1 cellular context compared by ENCODE assay signal in the genomic region with DNA sequence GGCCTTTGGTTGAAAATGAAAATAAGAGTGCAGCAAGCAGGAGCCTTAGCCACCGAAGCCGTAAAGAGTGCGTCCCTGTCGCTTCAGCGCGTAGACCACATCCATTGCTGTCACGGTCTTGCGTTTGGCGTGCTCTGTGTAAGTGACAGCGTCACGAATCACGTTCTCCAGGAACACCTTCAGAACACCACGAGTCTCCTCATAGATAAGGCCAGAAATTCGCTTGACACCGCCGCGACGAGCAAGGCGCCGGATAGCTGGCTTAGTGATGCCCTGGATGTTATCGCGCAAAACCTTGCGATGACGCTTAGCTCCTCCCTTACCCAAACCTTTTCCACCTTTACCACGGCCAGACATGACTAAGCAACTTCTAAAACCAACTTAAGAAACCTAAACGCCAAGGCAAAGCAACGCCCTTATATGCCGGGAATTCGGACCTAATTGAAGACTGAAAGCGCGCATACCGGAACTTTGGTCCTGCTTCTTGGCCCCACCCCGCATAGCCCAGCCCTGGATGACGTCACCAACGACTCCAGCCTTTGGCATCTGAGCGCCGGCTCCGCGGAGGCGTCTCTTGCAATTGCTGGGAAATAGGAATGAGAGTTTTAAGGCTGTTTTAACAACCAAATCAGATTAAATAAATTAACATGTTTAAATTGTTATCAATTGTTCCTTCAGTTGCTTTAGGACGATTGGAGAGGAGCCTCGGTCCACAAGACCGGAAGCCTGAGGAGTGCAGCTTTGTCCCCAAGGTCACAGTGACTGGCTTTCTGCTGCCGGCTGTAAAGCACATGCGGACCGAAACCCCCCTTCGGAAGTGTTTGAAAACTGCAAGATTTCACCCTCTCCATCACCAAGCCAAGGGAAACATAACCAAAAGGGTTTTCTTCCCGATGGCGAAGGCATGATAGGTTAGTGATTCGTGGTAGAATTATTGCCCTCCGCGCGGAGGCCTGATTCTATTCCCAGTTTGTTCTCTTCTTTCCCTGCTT.
TF ChIP-seq lines count a peak whose summit lies in the region.

No MANE protein-coding gene starts in this region.

TF ChIP-seq in K562, 482 proteins besides CTCF, POLR2A, EP300 and RAD21 (continued from another document and continues in another):
- TF ChIP-seq, protein P1, sequence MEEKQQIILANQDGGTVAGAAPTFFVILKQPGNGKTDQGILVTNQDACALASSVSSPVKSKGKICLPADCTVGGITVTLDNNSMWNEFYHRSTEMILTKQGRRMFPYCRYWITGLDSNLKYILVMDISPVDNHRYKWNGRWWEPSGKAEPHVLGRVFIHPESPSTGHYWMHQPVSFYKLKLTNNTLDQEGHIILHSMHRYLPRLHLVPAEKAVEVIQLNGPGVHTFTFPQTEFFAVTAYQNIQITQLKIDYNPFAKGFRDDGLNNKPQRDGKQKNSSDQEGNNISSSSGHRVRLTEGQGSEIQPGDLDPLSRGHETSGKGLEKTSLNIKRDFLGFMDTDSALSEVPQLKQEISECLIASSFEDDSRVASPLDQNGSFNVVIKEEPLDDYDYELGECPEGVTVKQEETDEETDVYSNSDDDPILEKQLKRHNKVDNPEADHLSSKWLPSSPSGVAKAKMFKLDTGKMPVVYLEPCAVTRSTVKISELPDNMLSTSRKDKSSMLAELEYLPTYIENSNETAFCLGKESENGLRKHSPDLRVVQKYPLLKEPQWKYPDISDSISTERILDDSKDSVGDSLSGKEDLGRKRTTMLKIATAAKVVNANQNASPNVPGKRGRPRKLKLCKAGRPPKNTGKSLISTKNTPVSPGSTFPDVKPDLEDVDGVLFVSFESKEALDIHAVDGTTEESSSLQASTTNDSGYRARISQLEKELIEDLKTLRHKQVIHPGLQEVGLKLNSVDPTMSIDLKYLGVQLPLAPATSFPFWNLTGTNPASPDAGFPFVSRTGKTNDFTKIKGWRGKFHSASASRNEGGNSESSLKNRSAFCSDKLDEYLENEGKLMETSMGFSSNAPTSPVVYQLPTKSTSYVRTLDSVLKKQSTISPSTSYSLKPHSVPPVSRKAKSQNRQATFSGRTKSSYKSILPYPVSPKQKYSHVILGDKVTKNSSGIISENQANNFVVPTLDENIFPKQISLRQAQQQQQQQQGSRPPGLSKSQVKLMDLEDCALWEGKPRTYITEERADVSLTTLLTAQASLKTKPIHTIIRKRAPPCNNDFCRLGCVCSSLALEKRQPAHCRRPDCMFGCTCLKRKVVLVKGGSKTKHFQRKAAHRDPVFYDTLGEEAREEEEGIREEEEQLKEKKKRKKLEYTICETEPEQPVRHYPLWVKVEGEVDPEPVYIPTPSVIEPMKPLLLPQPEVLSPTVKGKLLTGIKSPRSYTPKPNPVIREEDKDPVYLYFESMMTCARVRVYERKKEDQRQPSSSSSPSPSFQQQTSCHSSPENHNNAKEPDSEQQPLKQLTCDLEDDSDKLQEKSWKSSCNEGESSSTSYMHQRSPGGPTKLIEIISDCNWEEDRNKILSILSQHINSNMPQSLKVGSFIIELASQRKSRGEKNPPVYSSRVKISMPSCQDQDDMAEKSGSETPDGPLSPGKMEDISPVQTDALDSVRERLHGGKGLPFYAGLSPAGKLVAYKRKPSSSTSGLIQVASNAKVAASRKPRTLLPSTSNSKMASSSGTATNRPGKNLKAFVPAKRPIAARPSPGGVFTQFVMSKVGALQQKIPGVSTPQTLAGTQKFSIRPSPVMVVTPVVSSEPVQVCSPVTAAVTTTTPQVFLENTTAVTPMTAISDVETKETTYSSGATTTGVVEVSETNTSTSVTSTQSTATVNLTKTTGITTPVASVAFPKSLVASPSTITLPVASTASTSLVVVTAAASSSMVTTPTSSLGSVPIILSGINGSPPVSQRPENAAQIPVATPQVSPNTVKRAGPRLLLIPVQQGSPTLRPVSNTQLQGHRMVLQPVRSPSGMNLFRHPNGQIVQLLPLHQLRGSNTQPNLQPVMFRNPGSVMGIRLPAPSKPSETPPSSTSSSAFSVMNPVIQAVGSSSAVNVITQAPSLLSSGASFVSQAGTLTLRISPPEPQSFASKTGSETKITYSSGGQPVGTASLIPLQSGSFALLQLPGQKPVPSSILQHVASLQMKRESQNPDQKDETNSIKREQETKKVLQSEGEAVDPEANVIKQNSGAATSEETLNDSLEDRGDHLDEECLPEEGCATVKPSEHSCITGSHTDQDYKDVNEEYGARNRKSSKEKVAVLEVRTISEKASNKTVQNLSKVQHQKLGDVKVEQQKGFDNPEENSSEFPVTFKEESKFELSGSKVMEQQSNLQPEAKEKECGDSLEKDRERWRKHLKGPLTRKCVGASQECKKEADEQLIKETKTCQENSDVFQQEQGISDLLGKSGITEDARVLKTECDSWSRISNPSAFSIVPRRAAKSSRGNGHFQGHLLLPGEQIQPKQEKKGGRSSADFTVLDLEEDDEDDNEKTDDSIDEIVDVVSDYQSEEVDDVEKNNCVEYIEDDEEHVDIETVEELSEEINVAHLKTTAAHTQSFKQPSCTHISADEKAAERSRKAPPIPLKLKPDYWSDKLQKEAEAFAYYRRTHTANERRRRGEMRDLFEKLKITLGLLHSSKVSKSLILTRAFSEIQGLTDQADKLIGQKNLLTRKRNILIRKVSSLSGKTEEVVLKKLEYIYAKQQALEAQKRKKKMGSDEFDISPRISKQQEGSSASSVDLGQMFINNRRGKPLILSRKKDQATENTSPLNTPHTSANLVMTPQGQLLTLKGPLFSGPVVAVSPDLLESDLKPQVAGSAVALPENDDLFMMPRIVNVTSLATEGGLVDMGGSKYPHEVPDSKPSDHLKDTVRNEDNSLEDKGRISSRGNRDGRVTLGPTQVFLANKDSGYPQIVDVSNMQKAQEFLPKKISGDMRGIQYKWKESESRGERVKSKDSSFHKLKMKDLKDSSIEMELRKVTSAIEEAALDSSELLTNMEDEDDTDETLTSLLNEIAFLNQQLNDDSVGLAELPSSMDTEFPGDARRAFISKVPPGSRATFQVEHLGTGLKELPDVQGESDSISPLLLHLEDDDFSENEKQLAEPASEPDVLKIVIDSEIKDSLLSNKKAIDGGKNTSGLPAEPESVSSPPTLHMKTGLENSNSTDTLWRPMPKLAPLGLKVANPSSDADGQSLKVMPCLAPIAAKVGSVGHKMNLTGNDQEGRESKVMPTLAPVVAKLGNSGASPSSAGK (IDR thresholded peaks at IDR 0.05), result peak; percentile 59
- TF ChIP-seq, protein P2, sequence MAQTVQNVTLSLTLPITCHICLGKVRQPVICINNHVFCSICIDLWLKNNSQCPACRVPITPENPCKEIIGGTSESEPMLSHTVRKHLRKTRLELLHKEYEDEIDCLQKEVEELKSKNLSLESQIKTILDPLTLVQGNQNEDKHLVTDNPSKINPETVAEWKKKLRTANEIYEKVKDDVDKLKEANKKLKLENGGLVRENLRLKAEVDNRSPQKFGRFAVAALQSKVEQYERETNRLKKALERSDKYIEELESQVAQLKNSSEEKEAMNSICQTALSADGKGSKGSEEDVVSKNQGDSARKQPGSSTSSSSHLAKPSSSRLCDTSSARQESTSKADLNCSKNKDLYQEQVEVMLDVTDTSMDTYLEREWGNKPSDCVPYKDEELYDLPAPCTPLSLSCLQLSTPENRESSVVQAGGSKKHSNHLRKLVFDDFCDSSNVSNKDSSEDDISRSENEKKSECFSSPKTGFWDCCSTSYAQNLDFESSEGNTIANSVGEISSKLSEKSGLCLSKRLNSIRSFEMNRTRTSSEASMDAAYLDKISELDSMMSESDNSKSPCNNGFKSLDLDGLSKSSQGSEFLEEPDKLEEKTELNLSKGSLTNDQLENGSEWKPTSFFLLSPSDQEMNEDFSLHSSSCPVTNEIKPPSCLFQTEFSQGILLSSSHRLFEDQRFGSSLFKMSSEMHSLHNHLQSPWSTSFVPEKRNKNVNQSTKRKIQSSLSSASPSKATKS (CRISPR knock-in tag; IDR thresholded peaks at IDR 0.05), result peak; percentile 81; the same call in 1 of the 2 replicates
- TF ChIP-seq ZNF551 (CRISPR knock-in tag; IDR thresholded peaks at IDR 0.05), result no peak
- TF ChIP-seq HDGF (IDR thresholded peaks at IDR 0.05), result no peak
- TF ChIP-seq PHF20 (IDR thresholded peaks at IDR 0.05; ENCODE audit: partially characterized antibody), result peak; percentile 83
- TF ChIP-seq JUNB (CRISPR knock-in tag; conservative IDR thresholded peaks at IDR 0.05), result peak; percentile 99
- no peak for TF ChIP-seq HIVEP1 (CRISPR knock-in tag; IDR thresholded peaks at IDR 0.05)
- peak; percentile 100 for TF ChIP-seq ZKSCAN1 (IDR thresholded peaks at IDR 0.05; ENCODE audit: low read depth, low read length)
- TF ChIP-seq, protein P3, sequence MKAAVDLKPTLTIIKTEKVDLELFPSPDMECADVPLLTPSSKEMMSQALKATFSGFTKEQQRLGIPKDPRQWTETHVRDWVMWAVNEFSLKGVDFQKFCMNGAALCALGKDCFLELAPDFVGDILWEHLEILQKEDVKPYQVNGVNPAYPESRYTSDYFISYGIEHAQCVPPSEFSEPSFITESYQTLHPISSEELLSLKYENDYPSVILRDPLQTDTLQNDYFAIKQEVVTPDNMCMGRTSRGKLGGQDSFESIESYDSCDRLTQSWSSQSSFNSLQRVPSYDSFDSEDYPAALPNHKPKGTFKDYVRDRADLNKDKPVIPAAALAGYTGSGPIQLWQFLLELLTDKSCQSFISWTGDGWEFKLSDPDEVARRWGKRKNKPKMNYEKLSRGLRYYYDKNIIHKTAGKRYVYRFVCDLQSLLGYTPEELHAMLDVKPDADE (conservative IDR thresholded peaks at IDR 0.05; ENCODE audit: control insufficient read depth, low read depth, low read length), result peak; percentile 91; the same call in 1 of the 2 replicates
- TF ChIP-seq, protein P4, sequence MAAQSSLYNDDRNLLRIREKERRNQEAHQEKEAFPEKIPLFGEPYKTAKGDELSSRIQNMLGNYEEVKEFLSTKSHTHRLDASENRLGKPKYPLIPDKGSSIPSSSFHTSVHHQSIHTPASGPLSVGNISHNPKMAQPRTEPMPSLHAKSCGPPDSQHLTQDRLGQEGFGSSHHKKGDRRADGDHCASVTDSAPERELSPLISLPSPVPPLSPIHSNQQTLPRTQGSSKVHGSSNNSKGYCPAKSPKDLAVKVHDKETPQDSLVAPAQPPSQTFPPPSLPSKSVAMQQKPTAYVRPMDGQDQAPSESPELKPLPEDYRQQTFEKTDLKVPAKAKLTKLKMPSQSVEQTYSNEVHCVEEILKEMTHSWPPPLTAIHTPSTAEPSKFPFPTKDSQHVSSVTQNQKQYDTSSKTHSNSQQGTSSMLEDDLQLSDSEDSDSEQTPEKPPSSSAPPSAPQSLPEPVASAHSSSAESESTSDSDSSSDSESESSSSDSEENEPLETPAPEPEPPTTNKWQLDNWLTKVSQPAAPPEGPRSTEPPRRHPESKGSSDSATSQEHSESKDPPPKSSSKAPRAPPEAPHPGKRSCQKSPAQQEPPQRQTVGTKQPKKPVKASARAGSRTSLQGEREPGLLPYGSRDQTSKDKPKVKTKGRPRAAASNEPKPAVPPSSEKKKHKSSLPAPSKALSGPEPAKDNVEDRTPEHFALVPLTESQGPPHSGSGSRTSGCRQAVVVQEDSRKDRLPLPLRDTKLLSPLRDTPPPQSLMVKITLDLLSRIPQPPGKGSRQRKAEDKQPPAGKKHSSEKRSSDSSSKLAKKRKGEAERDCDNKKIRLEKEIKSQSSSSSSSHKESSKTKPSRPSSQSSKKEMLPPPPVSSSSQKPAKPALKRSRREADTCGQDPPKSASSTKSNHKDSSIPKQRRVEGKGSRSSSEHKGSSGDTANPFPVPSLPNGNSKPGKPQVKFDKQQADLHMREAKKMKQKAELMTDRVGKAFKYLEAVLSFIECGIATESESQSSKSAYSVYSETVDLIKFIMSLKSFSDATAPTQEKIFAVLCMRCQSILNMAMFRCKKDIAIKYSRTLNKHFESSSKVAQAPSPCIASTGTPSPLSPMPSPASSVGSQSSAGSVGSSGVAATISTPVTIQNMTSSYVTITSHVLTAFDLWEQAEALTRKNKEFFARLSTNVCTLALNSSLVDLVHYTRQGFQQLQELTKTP (IDR thresholded peaks at IDR 0.05; ENCODE audit: low read depth in 1 of 2, partially characterized antibody in 2 of 2), result peak; percentile 73 to 96
- TF ChIP-seq, protein P5, sequence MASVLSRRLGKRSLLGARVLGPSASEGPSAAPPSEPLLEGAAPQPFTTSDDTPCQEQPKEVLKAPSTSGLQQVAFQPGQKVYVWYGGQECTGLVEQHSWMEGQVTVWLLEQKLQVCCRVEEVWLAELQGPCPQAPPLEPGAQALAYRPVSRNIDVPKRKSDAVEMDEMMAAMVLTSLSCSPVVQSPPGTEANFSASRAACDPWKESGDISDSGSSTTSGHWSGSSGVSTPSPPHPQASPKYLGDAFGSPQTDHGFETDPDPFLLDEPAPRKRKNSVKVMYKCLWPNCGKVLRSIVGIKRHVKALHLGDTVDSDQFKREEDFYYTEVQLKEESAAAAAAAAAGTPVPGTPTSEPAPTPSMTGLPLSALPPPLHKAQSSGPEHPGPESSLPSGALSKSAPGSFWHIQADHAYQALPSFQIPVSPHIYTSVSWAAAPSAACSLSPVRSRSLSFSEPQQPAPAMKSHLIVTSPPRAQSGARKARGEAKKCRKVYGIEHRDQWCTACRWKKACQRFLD (CRISPR knock-in tag; IDR thresholded peaks at IDR 0.05), result peak; percentile 88
- TF ChIP-seq, protein P6, sequence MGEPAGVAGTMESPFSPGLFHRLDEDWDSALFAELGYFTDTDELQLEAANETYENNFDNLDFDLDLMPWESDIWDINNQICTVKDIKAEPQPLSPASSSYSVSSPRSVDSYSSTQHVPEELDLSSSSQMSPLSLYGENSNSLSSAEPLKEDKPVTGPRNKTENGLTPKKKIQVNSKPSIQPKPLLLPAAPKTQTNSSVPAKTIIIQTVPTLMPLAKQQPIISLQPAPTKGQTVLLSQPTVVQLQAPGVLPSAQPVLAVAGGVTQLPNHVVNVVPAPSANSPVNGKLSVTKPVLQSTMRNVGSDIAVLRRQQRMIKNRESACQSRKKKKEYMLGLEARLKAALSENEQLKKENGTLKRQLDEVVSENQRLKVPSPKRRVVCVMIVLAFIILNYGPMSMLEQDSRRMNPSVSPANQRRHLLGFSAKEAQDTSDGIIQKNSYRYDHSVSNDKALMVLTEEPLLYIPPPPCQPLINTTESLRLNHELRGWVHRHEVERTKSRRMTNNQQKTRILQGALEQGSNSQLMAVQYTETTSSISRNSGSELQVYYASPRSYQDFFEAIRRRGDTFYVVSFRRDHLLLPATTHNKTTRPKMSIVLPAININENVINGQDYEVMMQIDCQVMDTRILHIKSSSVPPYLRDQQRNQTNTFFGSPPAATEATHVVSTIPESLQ (CRISPR knock-in tag; IDR thresholded peaks at IDR 0.05), result peak; percentile 81; the same call in 1 of the 2 replicates
- TF ChIP-seq SMARCA5 (IDR thresholded peaks at IDR 0.05), result no peak
- TF ChIP-seq NR2F6 (CRISPR knock-in tag; IDR thresholded peaks at IDR 0.05), result no peak
- no peak; the same call in 1 of the 2 replicates for TF ChIP-seq ZNF197 (CRISPR knock-in tag; IDR thresholded peaks at IDR 0.05; ENCODE audit: low read depth)
- TF ChIP-seq, protein P7, sequence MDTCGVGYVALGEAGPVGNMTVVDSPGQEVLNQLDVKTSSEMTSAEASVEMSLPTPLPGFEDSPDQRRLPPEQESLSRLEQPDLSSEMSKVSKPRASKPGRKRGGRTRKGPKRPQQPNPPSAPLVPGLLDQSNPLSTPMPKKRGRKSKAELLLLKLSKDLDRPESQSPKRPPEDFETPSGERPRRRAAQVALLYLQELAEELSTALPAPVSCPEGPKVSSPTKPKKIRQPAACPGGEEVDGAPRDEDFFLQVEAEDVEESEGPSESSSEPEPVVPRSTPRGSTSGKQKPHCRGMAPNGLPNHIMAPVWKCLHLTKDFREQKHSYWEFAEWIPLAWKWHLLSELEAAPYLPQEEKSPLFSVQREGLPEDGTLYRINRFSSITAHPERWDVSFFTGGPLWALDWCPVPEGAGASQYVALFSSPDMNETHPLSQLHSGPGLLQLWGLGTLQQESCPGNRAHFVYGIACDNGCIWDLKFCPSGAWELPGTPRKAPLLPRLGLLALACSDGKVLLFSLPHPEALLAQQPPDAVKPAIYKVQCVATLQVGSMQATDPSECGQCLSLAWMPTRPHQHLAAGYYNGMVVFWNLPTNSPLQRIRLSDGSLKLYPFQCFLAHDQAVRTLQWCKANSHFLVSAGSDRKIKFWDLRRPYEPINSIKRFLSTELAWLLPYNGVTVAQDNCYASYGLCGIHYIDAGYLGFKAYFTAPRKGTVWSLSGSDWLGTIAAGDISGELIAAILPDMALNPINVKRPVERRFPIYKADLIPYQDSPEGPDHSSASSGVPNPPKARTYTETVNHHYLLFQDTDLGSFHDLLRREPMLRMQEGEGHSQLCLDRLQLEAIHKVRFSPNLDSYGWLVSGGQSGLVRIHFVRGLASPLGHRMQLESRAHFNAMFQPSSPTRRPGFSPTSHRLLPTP (IDR thresholded peaks at IDR 0.05; ENCODE audit: borderline replicate concordance, extremely low read depth, insufficient read length), result no peak
- peak; percentile 89 for TF ChIP-seq PHB (CRISPR knock-in tag; IDR thresholded peaks at IDR 0.05)
- peak; percentile 81 for TF ChIP-seq EHMT2 (IDR thresholded peaks at IDR 0.05)
- TF ChIP-seq NCOR1 (IDR thresholded peaks at IDR 0.05), result peak; percentile 91
